ENCODE assay signal across 18 cellular contexts in the genomic region with DNA sequence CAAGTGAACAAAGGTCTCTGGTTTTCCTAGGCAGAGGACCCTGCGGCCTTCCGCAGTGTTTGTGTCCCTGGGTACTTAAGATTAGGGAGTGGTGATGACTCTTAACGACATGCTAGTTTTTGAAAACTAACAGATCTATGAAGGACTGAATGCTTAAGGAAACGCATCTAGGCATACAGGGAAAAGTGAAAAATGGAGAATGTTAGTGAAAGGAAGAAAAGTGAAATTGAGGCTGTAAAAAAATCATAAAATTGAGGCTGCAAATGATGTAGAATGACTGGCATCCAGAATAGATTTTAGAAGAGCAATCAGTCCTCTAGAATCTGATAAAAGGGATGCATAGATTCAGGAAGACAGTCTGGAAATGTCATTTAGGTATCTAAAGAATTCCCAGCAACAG. TPM values are rescaled to one million over a fixed set of nuclear protein-coding genes. Genes with fewer than 3 reads are reported as not detected.
A peak's percentile ranks its signal among the peaks of the same experiment; 100 is the strongest.
DNase-seq lines count a peak whose midpoint lies in the region; ATAC-seq and TF ChIP-seq lines count a peak whose summit lies in the region.
"Had no signal": no experiment of that assay in that cellular context is flagged by ENCODE, and none has a peak within 500 bp of the region (broad histone marks: within the 10 kb centered on the region; RNA-seq: fewer than 3 reads in every experiment).

No MANE protein-coding gene starts in this region.

- TF ChIP-seq CTCF in endothelial cell (IDR thresholded peaks at IDR 0.05; ENCODE audit: unreplicated experiment) (no peak), type B pancreatic cell (conservative IDR thresholded peaks at IDR 0.05) (no peak), gastroesophageal sphincter (IDR thresholded peaks at IDR 0.05) (no peak)

- H3K9me3 ChIP-seq in BLaER1 (peaks cover 73% of the 10 kb centered on the region), Karpas-422 (ENCODE audit: low read length) (peaks cover 31% of the 10 kb centered on the region), gastroesophageal sphincter (peaks cover 0 to 65% (median 0%) of the 10 kb centered on the region in 3 donors)

- H4K20me1 ChIP-seq in BLaER1 (no peaks in the 10 kb centered on the region), Karpas-422 (ENCODE audit: insufficient read depth, low read depth, low read length) (no peaks in the 10 kb centered on the region)

- H3K27ac Mint-ChIP-seq in endothelial cell (ENCODE audit: unreplicated experiment) (no peak overlapping the region), type B pancreatic cell (no peak overlapping the region)
- H3K27ac Mint-ChIP-seq: B cell; CD14-positive monocyte; CD8-positive, alpha-beta T cell had no signal

- no peak overlapping the region for H2AFZ ChIP-seq in Karpas-422 (ENCODE audit: low read length)

- peaks cover 55% of the 10 kb centered on the region for H3K36me3 Mint-ChIP-seq in endothelial cell (ENCODE audit: low read depth, unreplicated experiment)
- peaks cover 60% of the 10 kb centered on the region for H3K36me3 Mint-ChIP-seq in type B pancreatic cell

- H3K4me3 ChIP-seq in BLaER1 (peak overlapping the region; percentile 74; the same call in 1 of the 2 replicates), Karpas-422 (ENCODE audit: low read length) (peak overlapping the region; percentile 12; the same call in 1 of the 2 replicates), gastroesophageal sphincter (no peak overlapping the region)
- H3K4me3 ChIP-seq: K562 had no signal

- WGBS in gastroesophageal sphincter (ENCODE audit: low coverage in 1 of 2), 2 donors: 72% methylated on average over 3 of the region's 4 CpGs; no CpG with 5 or more reads in 1 of the 2 donors

- ATAC-seq in GM21447 (IDR thresholded peaks at IDR 0.05; ENCODE audit: unreplicated experiment) (no peak), gastroesophageal sphincter (no peak)
- ATAC-seq: CD8-positive, alpha-beta T cell; K562 had no signal

- DNase-seq in Karpas-422: no peak
- DNase-seq in endothelial cell (ENCODE audit: low spot score): no peak
- DNase-seq in type B pancreatic cell (ENCODE audit: extremely low spot score, unreplicated experiment): no peak
- no peak for DNase-seq in NK-92 (lab: John Stamatoyannopoulos, UW; ENCODE audit: unreplicated experiment)
- DNase-seq: 8988T; ACHN; CD8-positive, alpha-beta T cell; COR-L47; DND-41; GDM1; HCEC 1CT had no signal

- H3K9me3 Mint-ChIP-seq in endothelial cell (ENCODE audit: unreplicated experiment) (peaks cover 9% of the 10 kb centered on the region), type B pancreatic cell (peaks cover 14% of the 10 kb centered on the region)

- H3K4me1 ChIP-seq in BLaER1 (peaks cover 20% of the 10 kb centered on the region), Karpas-422 (ENCODE audit: low read length) (peaks cover 13% of the 10 kb centered on the region), gastroesophageal sphincter (peaks cover 0 to 21% (median 5%) of the 10 kb centered on the region in 3 donors)

- H3K4me2 ChIP-seq in BLaER1 (no peak overlapping the region), Karpas-422 (ENCODE audit: low read depth, low read length, poor library complexity, severe bottlenecking) (no peak overlapping the region)

- H3K36me3 ChIP-seq in BLaER1: peaks cover 74% of the 10 kb centered on the region
- peaks cover 51% of the 10 kb centered on the region for H3K36me3 ChIP-seq in Karpas-422 (ENCODE audit: insufficient read depth, low read length)
- H3K36me3 ChIP-seq in gastroesophageal sphincter: peaks cover 0 to 61% of the 10 kb centered on the region in 2 donors

- H3K4me1 Mint-ChIP-seq in endothelial cell (ENCODE audit: unreplicated experiment) (peaks cover 18% of the 10 kb centered on the region), type B pancreatic cell (ENCODE audit: unreplicated experiment) (peaks cover 9% of the 10 kb centered on the region)

- H3K4me3 Mint-ChIP-seq in endothelial cell (ENCODE audit: unreplicated experiment): peak overlapping the region; percentile 66
- H3K4me3 Mint-ChIP-seq in type B pancreatic cell: peak overlapping the region; percentile 21
- H3K4me3 Mint-ChIP-seq: B cell; CD14-positive monocyte; CD8-positive, alpha-beta T cell had no signal

- H3K9ac ChIP-seq in BLaER1 (no peak overlapping the region), Karpas-422 (ENCODE audit: low read length) (no peak overlapping the region)

- H3K9me2 ChIP-seq in Karpas-422 (replicated peaks; ENCODE audit: insufficient read depth, low read length): no peaks in the 10 kb centered on the region

- H3K27me3 ChIP-seq in BLaER1 (no peaks in the 10 kb centered on the region), Karpas-422 (ENCODE audit: low read length) (no peaks in the 10 kb centered on the region), gastroesophageal sphincter (no peaks in the 10 kb centered on the region)

- no peak for TF ChIP-seq POLR2A in gastroesophageal sphincter (IDR thresholded peaks at IDR 0.05)

- no peak for TF ChIP-seq EP300 in gastroesophageal sphincter (IDR thresholded peaks at IDR 0.05)

- H3K27ac ChIP-seq in BLaER1 (no peak overlapping the region), Karpas-422 (ENCODE audit: low read length) (no peak overlapping the region), gastroesophageal sphincter (no peak overlapping the region)
- H3K27ac ChIP-seq: HL-60 had no signal

- peaks cover 64% of the 10 kb centered on the region for H3K79me2 ChIP-seq in Karpas-422 (ENCODE audit: low read length)

- H3K27me3 Mint-ChIP-seq in endothelial cell (ENCODE audit: unreplicated experiment): peaks cover 11% of the 10 kb centered on the region
- H3K27me3 Mint-ChIP-seq in type B pancreatic cell: no peaks in the 10 kb centered on the region
- H3K27me3 Mint-ChIP-seq: B cell had no signal

RNA-seq across cellular contexts. Expression of gene ZNF260, which starts 3.5 kb away (rescaled TPM):
- total RNA-seq in Karpas-422 (2014; rRNA removed; shearing (Covaris generic); ENCODE audit: low replicate concordance): 9.6 and 31.6 TPM in 2 replicates
- total RNA-seq in endothelial cell (ENCODE audit: unreplicated experiment) (20.6 TPM), type B pancreatic cell (ENCODE audit: low replicate concordance) (27.8 and 35.7 TPM in 2 replicates), gastroesophageal sphincter (10 to 100 TPM in 1 of 4 donors, 1 to 10 TPM in 3; 6.9 to 13.9 (median 8.4) TPM)

RNA-seq across cellular contexts. Expression of gene ZNF566, which starts 35.3 kb away (rescaled TPM):
- 17.3 and 21.4 TPM in 2 replicates for total RNA-seq in Karpas-422 (2014; rRNA removed; shearing (Covaris generic); ENCODE audit: low replicate concordance)
- total RNA-seq in endothelial cell (ENCODE audit: unreplicated experiment) (10.4 TPM), type B pancreatic cell (ENCODE audit: low replicate concordance) (14.1 and 22.1 TPM in 2 replicates), gastroesophageal sphincter (10 to 100 TPM; 12.6 to 24.2 (median 19.7) TPM)

RNA-seq across cellular contexts. Expression of gene ZNF529, which starts 48.5 kb away (rescaled TPM):
- total RNA-seq in Karpas-422 (2014; rRNA removed; shearing (Covaris generic); ENCODE audit: low replicate concordance): 12.2 and 23.1 TPM in 2 replicates
- total RNA-seq in endothelial cell (ENCODE audit: unreplicated experiment): 19.0 TPM
- total RNA-seq in type B pancreatic cell (ENCODE audit: low replicate concordance): 19.3 and 23.9 TPM in 2 replicates
- 10 to 100 TPM; 13.2 to 25.2 (median 16.2) TPM for total RNA-seq in gastroesophageal sphincter

Comparison
In these comparisons a context has a peak if more than half of its experiments do, and no peak if none do; other contexts are left out.
1. H3K4me3 ChIP-seq: peak in BLaER1 (single experiment) and Karpas-422 (single experiment); none in gastroesophageal sphincter (0 of 2).